9 cellular contexts compared by ENCODE assay signal in genomic region chr2:43130548-43130875, GRCh38.
DNase-seq lines count a peak whose midpoint lies in the region; ATAC-seq and TF ChIP-seq lines count a peak whose summit lies in the region.
"Had no signal": no experiment of that assay in that cellular context is flagged by ENCODE, and none has a peak within 500 bp of the region (broad histone marks: within the 10 kb centered on the region; RNA-seq: fewer than 3 reads in every experiment).

No MANE protein-coding gene starts in this region.

- peaks cover 3% of the 10 kb centered on the region for H3K36me3 Mint-ChIP-seq in activated CD8-positive, alpha-beta memory T cell treated with anti-CD3 and anti-CD28 coated beads, Interleukin-2, amount 10 ng/mL, durations not matched to agents 7 days and 5 days
- no peaks in the 10 kb centered on the region for H3K36me3 Mint-ChIP-seq in activated naive CD8-positive, alpha-beta T cell treated with anti-CD3 and anti-CD28 coated beads, Interleukin-2, amount 50 U/mL, for 24 hours (ENCODE audit: low read depth)

- no peaks in the 10 kb centered on the region for H3K36me3 ChIP-seq in lung (ENCODE audit: control insufficient read depth in 2 of 2, insufficient read depth in 2 of 2, low read length in 2 of 2)

- peaks cover 82% of the 10 kb centered on the region for H3K4me1 Mint-ChIP-seq in activated CD8-positive, alpha-beta memory T cell treated with anti-CD3 and anti-CD28 coated beads, Interleukin-2, amount 10 ng/mL, durations not matched to agents 7 days and 5 days
- peaks cover 88% of the 10 kb centered on the region for H3K4me1 Mint-ChIP-seq in activated naive CD8-positive, alpha-beta T cell treated with anti-CD3 and anti-CD28 coated beads, Interleukin-2, amount 50 U/mL, for 24 hours

- H3K4me1 ChIP-seq in lung (ENCODE audit: control insufficient read depth in 2 of 2, insufficient read depth in 2 of 2, low read length in 2 of 2) = peaks cover 0 to 28% of the 10 kb centered on the region in 2 donors

- 89 to 91% methylated on average over 6 of the region's 6 CpGs for WGBS in lung, 2 donors

- no peak overlapping the region for H3K4me3 ChIP-seq in lung

- peak overlapping the region; percentile 5 to 86 for H3K27ac ChIP-seq in lung (ENCODE audit: low read depth in 1 of 2, low read length in 1 of 2)
- peak overlapping the region; percentile 40 for H3K27ac ChIP-seq in temporal lobe (ENCODE audit: low read depth, low read length)

- H3K27me3 ChIP-seq in lung (ENCODE audit: control insufficient read depth, insufficient read depth) = no peaks in the 10 kb centered on the region

- no peaks in the 10 kb centered on the region for H3K9me3 ChIP-seq in lung (ENCODE audit: control insufficient read depth in 2 of 2, insufficient read depth in 1 of 2, low read length in 1 of 2)

- ATAC-seq in activated CD8-positive, alpha-beta memory T cell treated with anti-CD3 and anti-CD28 coated beads, Interleukin-2, amount 10 ng/mL, durations not matched to agents 7 days and 5 days = no peak
- no peak for ATAC-seq in activated naive CD8-positive, alpha-beta T cell treated with anti-CD3 and anti-CD28 coated beads, Interleukin-2, amount 50 U/mL, for 24 hours
- ATAC-seq in lung (ENCODE audit: insufficient read depth, low FRiP score) = no peak
- no peak for ATAC-seq in GM21619 (IDR thresholded peaks at IDR 0.05; ENCODE audit: unreplicated experiment)
- ATAC-seq in HG03469 (IDR thresholded peaks at IDR 0.05; ENCODE audit: unreplicated experiment) = no peak

- H3K27ac Mint-ChIP-seq in activated CD8-positive, alpha-beta memory T cell treated with anti-CD3 and anti-CD28 coated beads, Interleukin-2, amount 10 ng/mL, durations not matched to agents 7 days and 5 days = peak overlapping the region; percentile 99
- H3K27ac Mint-ChIP-seq in activated naive CD8-positive, alpha-beta T cell treated with anti-CD3 and anti-CD28 coated beads, Interleukin-2, amount 50 U/mL, for 24 hours = peak overlapping the region; percentile 59

- TF ChIP-seq CTCF in lung (IDR thresholded peaks at IDR 0.05; ENCODE audit: control extremely low read depth, extremely low read depth) = no peak

- no peak for DNase-seq in activated CD8-positive, alpha-beta memory T cell treated with anti-CD3 and anti-CD28 coated beads, Interleukin-2, amount 10 ng/mL, durations not matched to agents 7 days and 5 days
- no peak for DNase-seq in activated CD8-positive, alpha-beta memory T cell treated with anti-CD3 and anti-CD28 coated beads, Interleukin-2, amount 50 U/mL, for 4 hours
- no peak for DNase-seq in activated naive CD8-positive, alpha-beta T cell treated with anti-CD3 and anti-CD28 coated beads, Interleukin-2, amount 50 U/mL, for 24 hours
- no peak for DNase-seq in lung (ENCODE audit: low spot score)
- no peak for DNase-seq in NCI-H1105 treated with DMSO at 0.1 percent for 48 hours (lab: John Stamatoyannopoulos, UW)
- DNase-seq: NCI-H2029 treated with DMSO at 0.1 percent for 48 hours had no signal

- H3K9me3 Mint-ChIP-seq in activated CD8-positive, alpha-beta memory T cell treated with anti-CD3 and anti-CD28 coated beads, Interleukin-2, amount 10 ng/mL, durations not matched to agents 7 days and 5 days (ENCODE audit: low read depth) = no peaks in the 10 kb centered on the region
- H3K9me3 Mint-ChIP-seq in activated naive CD8-positive, alpha-beta T cell treated with anti-CD3 and anti-CD28 coated beads, Interleukin-2, amount 50 U/mL, for 24 hours = no peaks in the 10 kb centered on the region

- H3K4me3 Mint-ChIP-seq in activated CD8-positive, alpha-beta memory T cell treated with anti-CD3 and anti-CD28 coated beads, Interleukin-2, amount 10 ng/mL, durations not matched to agents 7 days and 5 days = peak overlapping the region; percentile 52
- H3K4me3 Mint-ChIP-seq in activated naive CD8-positive, alpha-beta T cell treated with anti-CD3 and anti-CD28 coated beads, Interleukin-2, amount 50 U/mL, for 24 hours = peak overlapping the region; percentile 28

- H3K27me3 Mint-ChIP-seq in activated CD8-positive, alpha-beta memory T cell treated with anti-CD3 and anti-CD28 coated beads, Interleukin-2, amount 10 ng/mL, durations not matched to agents 7 days and 5 days = no peaks in the 10 kb centered on the region
- no peaks in the 10 kb centered on the region for H3K27me3 Mint-ChIP-seq in activated naive CD8-positive, alpha-beta T cell treated with anti-CD3 and anti-CD28 coated beads, Interleukin-2, amount 50 U/mL, for 24 hours

- CTCF ChIA-PET in activated CD8-positive, alpha-beta memory T cell treated with anti-CD3 and anti-CD28 coated beads, Interleukin-2, amount 10 ng/mL, durations not matched to agents 7 days and 5 days (lab: Charles Lee) = interaction anchor here (0.9 to 17.7 kb wide), 7 partner anchors 9 to 354 kb away, joined by 3 to 666 read pairs (median 5); partner anchors contain the start of gene ZFP36L2
